Comparison of ENCODE assay signal across 8 cellular contexts in the genomic region with DNA sequence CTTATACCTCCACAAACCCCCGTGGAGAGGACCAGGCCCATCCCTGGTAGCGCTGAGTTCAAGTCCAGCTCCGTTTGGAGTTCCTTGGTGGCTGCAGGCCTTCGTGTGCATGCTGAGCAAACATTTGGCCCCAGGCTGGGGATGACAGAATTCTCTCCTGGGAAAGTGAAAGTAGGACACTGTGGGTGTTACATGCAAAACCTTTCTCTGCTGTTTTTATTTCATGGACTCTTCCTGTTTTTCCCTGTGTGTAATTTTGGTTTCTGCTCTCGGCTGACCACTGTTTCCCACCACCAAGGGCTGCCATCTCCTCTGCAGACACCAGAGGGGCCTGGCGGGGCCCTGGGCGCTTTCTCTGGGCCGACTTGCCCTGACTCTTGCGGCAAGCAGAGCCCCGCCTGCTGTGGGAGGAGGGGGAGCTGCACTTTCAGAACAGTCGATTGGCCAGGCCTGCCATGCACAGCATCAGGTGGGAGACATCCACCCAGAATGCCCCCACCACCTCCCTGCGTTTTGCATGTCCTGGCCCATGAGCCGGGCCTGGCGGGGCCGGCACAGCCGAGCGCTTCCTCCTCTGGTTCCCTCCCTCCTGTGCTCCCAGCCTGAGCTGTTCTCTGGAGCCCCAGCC.
A peak's percentile ranks its signal among the peaks of the same experiment; 100 is the strongest.
DNase-seq lines count a peak whose midpoint lies in the region; ATAC-seq lines count a peak whose summit lies in the region.

No MANE protein-coding gene starts in this region.

- H2AFZ ChIP-seq in mesenchymal stem cell (ENCODE audit: low read depth, low read length): no peak overlapping the region

- H3K18ac ChIP-seq in mesenchymal stem cell (ENCODE audit: low read depth in 1 of 2, low read length in 2 of 2): peak overlapping the region; percentile 25 to 64

- no peak overlapping the region for H2AK5ac ChIP-seq in mesenchymal stem cell (ENCODE audit: low read length, severe bottlenecking)

- no peak overlapping the region for H2BK5ac ChIP-seq in mesenchymal stem cell (ENCODE audit: low read depth, low read length, poor library complexity, severe bottlenecking)

- no peak overlapping the region for H3K14ac ChIP-seq in mesenchymal stem cell (ENCODE audit: low read length in 2 of 2)

- no peaks in the 10 kb centered on the region for H3K27me3 Mint-ChIP-seq in T-helper 2 cell treated with Interferon-gamma antibody and Interleukin-4, amounts not matched to agents 5 μg/mL and 100 μg/mL, for 36 hours (ENCODE audit: low read depth)

- peak overlapping the region; percentile 4 for H4K91ac ChIP-seq in mesenchymal stem cell (ENCODE audit: low read length)

- H3K36me3 ChIP-seq in mesenchymal stem cell (ENCODE audit: control insufficient read depth in 1 of 2, insufficient read depth in 2 of 2, low read depth in 1 of 2, low read length in 2 of 2): peaks cover 24 to 53% of the 10 kb centered on the region in 2 experiments

- peaks cover 49% of the 10 kb centered on the region for H3K4me1 Mint-ChIP-seq in T-helper 2 cell treated with Interferon-gamma antibody and Interleukin-4, amounts not matched to agents 5 μg/mL and 100 μg/mL, for 36 hours (ENCODE audit: low read depth)

- H4K8ac ChIP-seq in mesenchymal stem cell (ENCODE audit: low read length): peak overlapping the region; percentile 69

- WGBS in mesenchymal stem cell: 66% methylated on average over 14 of the region's 17 CpGs

- peak overlapping the region in 1 of 2 experiments; percentile 19 for H3K4ac ChIP-seq in mesenchymal stem cell (ENCODE audit: low read depth in 1 of 2, low read length in 2 of 2)

- peak overlapping the region; percentile 15 for H2BK15ac ChIP-seq in mesenchymal stem cell (ENCODE audit: low read depth, poor library complexity, severe bottlenecking)

- DNase-seq in T-helper 2 cell treated with Interferon-gamma antibody and Interleukin-4, amounts not matched to agents 5 μg/mL and 100 μg/mL, for 36 hours (ENCODE audit: low spot score): peak; percentile 65
- DNase-seq in dermis blood vessel endothelial cell (peak; percentile 69), mesenchymal stem cell (peak; percentile 70), NCI-H1092 treated with DMSO at 0.1 percent for 48 hours (lab: John Stamatoyannopoulos, UW) (no peak), SW 1271 (lab: John Stamatoyannopoulos, UW) (no peak)
- DNase-seq in stimulated activated naive CD4-positive, alpha-beta T cell treated with Interleukin-2 at 50 U/mL for 16 hours (lab: John Stamatoyannopoulos, UW): peak; percentile 37

- H3K4me2 ChIP-seq in mesenchymal stem cell (ENCODE audit: low read length, poor library complexity, severe bottlenecking): no peak overlapping the region

- peaks cover 30% of the 10 kb centered on the region for H3K36me3 Mint-ChIP-seq in T-helper 2 cell treated with Interferon-gamma antibody and Interleukin-4, amounts not matched to agents 5 μg/mL and 100 μg/mL, for 36 hours (ENCODE audit: low read depth)

- no peaks in the 10 kb centered on the region for H3K79me1 ChIP-seq in mesenchymal stem cell (replicated peaks; ENCODE audit: low read length, poor library complexity, severe bottlenecking)

- H3K4me3 Mint-ChIP-seq in T-helper 2 cell treated with Interferon-gamma antibody and Interleukin-4, amounts not matched to agents 5 μg/mL and 100 μg/mL, for 36 hours: peak overlapping the region; percentile 67

- H3K23ac ChIP-seq in mesenchymal stem cell (ENCODE audit: low read length in 2 of 2): no peak overlapping the region

- peak overlapping the region in 1 of 2 experiments; percentile 39 for H3K4me3 ChIP-seq in mesenchymal stem cell (ENCODE audit: insufficient read depth in 1 of 2, low read depth in 1 of 2, low read length in 2 of 2)

- H3K9me3 ChIP-seq in mesenchymal stem cell (ENCODE audit: control insufficient read depth, low read length): no peaks in the 10 kb centered on the region

- ATAC-seq in GM18868 (IDR thresholded peaks at IDR 0.05; ENCODE audit: unreplicated experiment): peak; percentile 64
- ATAC-seq in HG02884 (IDR thresholded peaks at IDR 0.05; ENCODE audit: unreplicated experiment): peak; percentile 54

- H3K27me3 ChIP-seq in mesenchymal stem cell (ENCODE audit: control insufficient read depth in 1 of 2, insufficient read depth in 1 of 2, low read length in 2 of 2): no peaks in the 10 kb centered on the region

- peaks cover 21% of the 10 kb centered on the region for H3K4me1 ChIP-seq in mesenchymal stem cell (ENCODE audit: control insufficient read depth, insufficient read depth, low read depth, low read length)

- H3K9me3 Mint-ChIP-seq in T-helper 2 cell treated with Interferon-gamma antibody and Interleukin-4, amounts not matched to agents 5 μg/mL and 100 μg/mL, for 36 hours: no peaks in the 10 kb centered on the region

- H2BK12ac ChIP-seq in mesenchymal stem cell (ENCODE audit: low read length in 2 of 2): no peak overlapping the region

- peak overlapping the region; percentile 77 for H3K9ac ChIP-seq in mesenchymal stem cell (ENCODE audit: low read length)

- peak overlapping the region; percentile 52 for H3K27ac ChIP-seq in mesenchymal stem cell (ENCODE audit: low read length, poor library complexity, severe bottlenecking)

- H2BK120ac ChIP-seq in mesenchymal stem cell (ENCODE audit: low read depth, low read length): no peak overlapping the region

- H3K27ac Mint-ChIP-seq in T-helper 2 cell treated with Interferon-gamma antibody and Interleukin-4, amounts not matched to agents 5 μg/mL and 100 μg/mL, for 36 hours: peak overlapping the region; percentile 89

Comparison
In these comparisons a context has a peak if more than half of its experiments do, and no peak if none do; other contexts are left out.
1. DNase-seq: peak in T-helper 2 cell treated with Interferon-gamma antibody and Interleukin-4, amounts not matched to agents 5 μg/mL and 100 μg/mL, for 36 hours (single experiment), dermis blood vessel endothelial cell (single experiment), mesenchymal stem cell (single experiment) and stimulated activated naive CD4-positive, alpha-beta T cell treated with Interleukin-2 at 50 U/mL for 16 hours (single experiment); none in NCI-H1092 treated with DMSO at 0.1 percent for 48 hours (single experiment) and SW 1271 (0 of 2).